ENCODE assay signal across 8 cellular contexts in genomic region chr16:88700636-88701482, GRCh38. TPM values are rescaled to one million over a fixed set of nuclear protein-coding genes. Genes with fewer than 3 reads are reported as not detected.
A peak's percentile ranks its signal among the peaks of the same experiment; 100 is the strongest.
DNase-seq lines count a peak whose midpoint lies in the region; ATAC-seq and TF ChIP-seq lines count a peak whose summit lies in the region.

No MANE protein-coding gene starts in this region.

- TF ChIP-seq CTCF in astrocyte of the spinal cord (IDR thresholded peaks at IDR 0.05; ENCODE audit: low read depth, low read length) = no peak
- TF ChIP-seq CTCF in lower leg skin (IDR thresholded peaks at IDR 0.05) = no peak

- intact Hi-C loops in lower leg skin (cut with DNase I; ENCODE audit: low total_unique reads) = no loop called here

- 59 to 71% methylated on average over 12 to 25 of the region's 42 CpGs for WGBS in lower leg skin, 2 donors

- in situ Hi-C loops in astrocyte of the spinal cord (cut with HindIII; ENCODE audit: low sequenced_read_pairs) = no loop called here

- H3K4me3 ChIP-seq in astrocyte of the spinal cord (ENCODE audit: low read depth, low read length) (no peak overlapping the region), lower leg skin (ENCODE audit: low read depth, poor library complexity, severe bottlenecking) (no peak overlapping the region)

- no peak for TF ChIP-seq POLR2A in lower leg skin (IDR thresholded peaks at IDR 0.05)

- DNase-seq in GM19240 (ENCODE audit: insufficient read length, low spot score) (peak; percentile 97), UCSD-AML1 (lab: John Stamatoyannopoulos, UW; ENCODE audit: unreplicated experiment) (peak; percentile 97), astrocyte of the spinal cord (ENCODE audit: low read depth, low spot score) (peak; percentile 91), lower leg skin (ENCODE audit: low spot score in 2 of 2) (peak; percentile 88 to 98), NCI-H2029 treated with DMSO at 0.1 percent for 48 hours (lab: John Stamatoyannopoulos, UW) (no peak), GM03348 (ENCODE audit: low spot score) (no peak)
- DNase-seq in stimulated activated CD8-positive, alpha-beta memory T cell treated with anti-CD3 and anti-CD28 coated beads, Interleukin-15, amount 100 ng/mL, for 24 hours (ENCODE audit: low read depth) = peak; percentile 79

- peak; percentile 67 for ATAC-seq in HG03442 (IDR thresholded peaks at IDR 0.05; ENCODE audit: unreplicated experiment)

RNA-seq across cellular contexts. Expression of gene RNF166, which starts 5.3 kb away (rescaled TPM):
- total RNA-seq in lower leg skin = 10 to 100 TPM; 14.7 to 21.8 (median 17.7) TPM

RNA-seq across cellular contexts. Expression of gene CTU2, which starts 5.4 kb away (rescaled TPM):
- total RNA-seq in lower leg skin = 1 to 10 TPM; 9.4 to 9.9 (median 9.5) TPM

RNA-seq across cellular contexts. Expression of gene SNAI3, which starts 14.6 kb away (rescaled TPM):
- under 1 TPM; 0.17 to 0.81 (median 0.29) TPM for total RNA-seq in lower leg skin

RNA-seq across cellular contexts. Expression of gene MVD, which starts 38.0 kb away (rescaled TPM):
- 10 to 100 TPM; 40.2 to 93.5 (median 67.1) TPM for total RNA-seq in lower leg skin

RNA-seq across cellular contexts. Expression of gene CYBA, which starts 50.0 kb away (rescaled TPM):
- 10 to 100 TPM; 30.5 to 93.2 (median 44.7) TPM for total RNA-seq in lower leg skin

Comparison
In these comparisons a context has a peak if more than half of its experiments do, and no peak if none do; other contexts are left out.
1. DNase-seq: peak in GM19240 (single experiment), UCSD-AML1 (single experiment), astrocyte of the spinal cord (single experiment), lower leg skin (2 of 2) and stimulated activated CD8-positive, alpha-beta memory T cell treated with anti-CD3 and anti-CD28 coated beads, Interleukin-15, amount 100 ng/mL, for 24 hours (single experiment); none in NCI-H2029 treated with DMSO at 0.1 percent for 48 hours (single experiment) and GM03348 (single experiment).